Comparison of ENCODE assay signal across 19 cellular contexts in the genomic region with DNA sequence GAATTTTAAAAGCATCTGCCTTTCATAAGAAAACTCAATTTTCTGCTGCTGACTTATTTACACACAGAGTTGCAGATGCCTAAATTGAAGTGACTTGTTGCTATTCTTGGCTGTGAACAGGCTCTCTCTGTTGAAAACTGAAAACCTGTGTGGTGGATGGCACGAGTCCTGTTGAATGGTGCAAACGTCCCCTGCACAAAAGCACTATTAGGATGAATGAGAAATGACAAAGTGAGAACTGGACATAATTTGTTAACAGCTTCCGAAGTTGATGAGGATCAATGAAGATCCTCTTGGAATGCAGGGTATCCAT.
DNase-seq lines count a peak whose midpoint lies in the region; ATAC-seq and TF ChIP-seq lines count a peak whose summit lies in the region.
"Had no signal": no experiment of that assay in that cellular context is flagged by ENCODE, and none has a peak within 500 bp of the region (broad histone marks: within the 10 kb centered on the region; RNA-seq: fewer than 3 reads in every experiment).

No MANE protein-coding gene starts in this region.

- H3K27me3 ChIP-seq in MM.1S (replicated peaks; ENCODE audit: insufficient read depth, low read length) (no peaks in the 10 kb centered on the region), mesenchymal stem cell (ENCODE audit: control insufficient read depth in 1 of 2, insufficient read depth in 1 of 2, low read length in 2 of 2) (no peaks in the 10 kb centered on the region), stomach smooth muscle (ENCODE audit: control insufficient read depth in 1 of 2, insufficient read depth in 2 of 2, low read length in 2 of 2) (no peaks in the 10 kb centered on the region), SJCRH30 (no peaks in the 10 kb centered on the region)

- H3K9me3 ChIP-seq in MM.1S (replicated peaks; ENCODE audit: insufficient read depth, low read length): no peaks in the 10 kb centered on the region
- H3K9me3 ChIP-seq in mesenchymal stem cell (ENCODE audit: control insufficient read depth, low read length): no peaks in the 10 kb centered on the region
- H3K9me3 ChIP-seq in stomach smooth muscle (ENCODE audit: control insufficient read depth in 2 of 2, low read length in 2 of 2): no peaks in the 10 kb centered on the region
- no peaks in the 10 kb centered on the region for H3K9me3 ChIP-seq in SJCRH30 (replicated peaks)
- H3K9me3 ChIP-seq: thoracic aorta had no signal

- DNase-seq in MM.1S (peak; percentile 40), mesenchymal stem cell (no peak), inferior parietal cortex (ENCODE audit: extremely low spot score) (no peak), SJCRH30 (no peak)
- DNase-seq in naive thymus-derived CD8-positive, alpha-beta T cell: no peak
- DNase-seq: activated B cell treated with CpG ODN at 0.5 μM for 24 hours; activated CD4-positive, alpha-beta T cell treated with anti-CD3 and anti-CD28 coated beads, Interleukin-2, amount 50 U/mL, for 48 hours; activated CD8-positive, alpha-beta memory T cell treated with anti-CD3 and anti-CD28 coated beads, Interleukin-2, amount 50 U/mL, for 48 hours; NCI-H2081 treated with DMSO at 0.1 percent for 48 hours; NCI-H345; NCI-H748 treated with DMSO at 0.1 percent for 48 hours; posterior cingulate gyrus; stimulated activated CD4-positive, alpha-beta T cell treated with anti-CD3 and anti-CD28 coated beads, Interleukin-1b, Interleukin-23, amount 100 ng/mL, for 48 hours had no signal

- ATAC-seq in naive thymus-derived CD8-positive, alpha-beta T cell: no peak
- ATAC-seq: activated naive CD4-positive, alpha-beta T cell treated with anti-CD3 and anti-CD28 coated beads, Interleukin-2, amount 50 U/mL, for 72 hours; activated T-helper 17 cell treated with anti-CD3 and anti-CD28 coated beads, Interleukin-2, amount 50 U/mL, for 72 hours; left lobe of liver had no signal

- no peaks in the 10 kb centered on the region for H3K79me2 ChIP-seq in MM.1S (ENCODE audit: low read length)

- no peaks in the 10 kb centered on the region for H3K79me1 ChIP-seq in mesenchymal stem cell (replicated peaks; ENCODE audit: low read length, poor library complexity, severe bottlenecking)

- no peak overlapping the region for H4K8ac ChIP-seq in mesenchymal stem cell (ENCODE audit: low read length)

- peak overlapping the region in 1 of 2 experiments; percentile 48 for H3K18ac ChIP-seq in mesenchymal stem cell (ENCODE audit: low read depth in 1 of 2, low read length in 2 of 2)

- no peak overlapping the region for H2BK15ac ChIP-seq in mesenchymal stem cell (ENCODE audit: low read depth, poor library complexity, severe bottlenecking)

- H3K4me3 ChIP-seq in MM.1S (ENCODE audit: low read length): no peak overlapping the region
- H3K4me3 ChIP-seq in mesenchymal stem cell (ENCODE audit: insufficient read depth in 1 of 2, low read depth in 1 of 2, low read length in 2 of 2): peak overlapping the region in 1 of 2 experiments; percentile 10
- peak overlapping the region in 1 of 2 donors; percentile 17 for H3K4me3 ChIP-seq in stomach smooth muscle (ENCODE audit: low read length in 2 of 2)
- H3K4me3 ChIP-seq in SJCRH30: no peak overlapping the region

- H3K27ac Mint-ChIP-seq in naive thymus-derived CD8-positive, alpha-beta T cell: no peak overlapping the region
- H3K27ac Mint-ChIP-seq: activated B cell treated with CpG ODN at 0.5 μM for 24 hours; activated naive CD4-positive, alpha-beta T cell treated with anti-CD3 and anti-CD28 coated beads, Interleukin-2, amount 50 U/mL, for 72 hours; activated T-helper 17 cell treated with anti-CD3 and anti-CD28 coated beads, Interleukin-2, amount 50 U/mL, for 72 hours had no signal

- no peak overlapping the region for H2BK120ac ChIP-seq in mesenchymal stem cell (ENCODE audit: low read depth, low read length)

- H3K36me3 ChIP-seq in MM.1S (replicated peaks; ENCODE audit: insufficient read depth, low read length): no peaks in the 10 kb centered on the region
- H3K36me3 ChIP-seq in mesenchymal stem cell (ENCODE audit: control insufficient read depth in 1 of 2, insufficient read depth in 2 of 2, low read depth in 1 of 2, low read length in 2 of 2): no peaks in the 10 kb centered on the region
- no peaks in the 10 kb centered on the region for H3K36me3 ChIP-seq in stomach smooth muscle (ENCODE audit: control insufficient read depth in 2 of 2, insufficient read depth in 2 of 2, low read length in 2 of 2)
- H3K36me3 ChIP-seq in SJCRH30: no peaks in the 10 kb centered on the region
- H3K36me3 ChIP-seq: thoracic aorta had no signal

- H3K4me2 ChIP-seq in MM.1S (ENCODE audit: low read depth, low read length) (peak overlapping the region; percentile 56), mesenchymal stem cell (ENCODE audit: low read length, poor library complexity, severe bottlenecking) (no peak overlapping the region)

- H4K20me1 ChIP-seq in MM.1S (ENCODE audit: insufficient read depth, low read length): no peaks in the 10 kb centered on the region

- H3F3A ChIP-seq in MM.1S (ENCODE audit: insufficient read depth, low read length): peaks cover 11% of the 10 kb centered on the region

- H3K9me3 Mint-ChIP-seq in naive thymus-derived CD8-positive, alpha-beta T cell: peaks cover 0 to 7% (median 0%) of the 10 kb centered on the region in 9 donors
- H3K9me3 Mint-ChIP-seq: activated naive CD4-positive, alpha-beta T cell treated with anti-CD3 and anti-CD28 coated beads, Interleukin-2, amount 50 U/mL, for 72 hours; activated T-helper 17 cell treated with anti-CD3 and anti-CD28 coated beads, Interleukin-2, amount 50 U/mL, for 72 hours had no signal

- peaks cover 0 to 4% (median 2%) of the 10 kb centered on the region in 4 donors for H3K4me1 Mint-ChIP-seq in naive thymus-derived CD8-positive, alpha-beta T cell

- peak overlapping the region; percentile 5 for H2AK5ac ChIP-seq in mesenchymal stem cell (ENCODE audit: low read length, severe bottlenecking)

- peaks cover 2 to 7% (median 7%) of the 10 kb centered on the region in 5 donors for H3K27me3 Mint-ChIP-seq in naive thymus-derived CD8-positive, alpha-beta T cell

- no peaks in the 10 kb centered on the region for H3K9me2 ChIP-seq in MM.1S (replicated peaks; ENCODE audit: insufficient read depth, low read length)

- H3K4ac ChIP-seq in mesenchymal stem cell (ENCODE audit: low read depth in 1 of 2, low read length in 2 of 2): peak overlapping the region in 1 of 2 experiments; percentile 42

- TF ChIP-seq CTCF in MM.1S (IDR thresholded peaks at IDR 0.05; ENCODE audit: low read length) (no peak), VCaP (conservative IDR thresholded peaks at IDR 0.05) (no peak)

- H3K27ac ChIP-seq in MM.1S (ENCODE audit: low read length) (peak overlapping the region; percentile 15; the same call in 1 of the 2 replicates), VCaP (peak overlapping the region; percentile 58), mesenchymal stem cell (ENCODE audit: low read length, poor library complexity, severe bottlenecking) (no peak overlapping the region), stomach smooth muscle (ENCODE audit: low read length) (peak overlapping the region; percentile 58), SJCRH30 (no peak overlapping the region)

- H3K4me3 Mint-ChIP-seq in naive thymus-derived CD8-positive, alpha-beta T cell: no peak overlapping the region
- H3K4me3 Mint-ChIP-seq: activated B cell treated with CpG ODN at 0.5 μM for 24 hours; activated T-helper 17 cell treated with anti-CD3 and anti-CD28 coated beads, Interleukin-2, amount 50 U/mL, for 72 hours had no signal

- no peak overlapping the region for H3K23ac ChIP-seq in mesenchymal stem cell (ENCODE audit: low read length in 2 of 2)

- H2AFZ ChIP-seq in MM.1S (ENCODE audit: low read length) (peak overlapping the region; percentile 30; the same call in 1 of the 2 replicates), mesenchymal stem cell (ENCODE audit: low read depth, low read length) (no peak overlapping the region)

- no peak overlapping the region for H2BK5ac ChIP-seq in mesenchymal stem cell (ENCODE audit: low read depth, low read length, poor library complexity, severe bottlenecking)

- H4K91ac ChIP-seq in mesenchymal stem cell (ENCODE audit: low read length): no peak overlapping the region

- no peak overlapping the region for H3K9ac ChIP-seq in MM.1S (ENCODE audit: low read length)
- peak overlapping the region; percentile 15 for H3K9ac ChIP-seq in mesenchymal stem cell (ENCODE audit: low read length)
- no peak overlapping the region for H3K9ac ChIP-seq in stomach smooth muscle (ENCODE audit: low read length in 2 of 2)

- 51% methylated on average over 2 of the region's 3 CpGs for WGBS in mesenchymal stem cell

- H2BK12ac ChIP-seq in mesenchymal stem cell (ENCODE audit: low read length in 2 of 2): peak overlapping the region in 1 of 2 experiments; percentile 45

- no peak overlapping the region for H3K14ac ChIP-seq in mesenchymal stem cell (ENCODE audit: low read length in 2 of 2)

- H3K4me1 ChIP-seq in MM.1S (ENCODE audit: low read length) (peaks cover 41% of the 10 kb centered on the region), mesenchymal stem cell (ENCODE audit: control insufficient read depth, insufficient read depth, low read depth, low read length) (peaks cover 12% of the 10 kb centered on the region), stomach smooth muscle (ENCODE audit: control insufficient read depth, insufficient read depth, low read length) (peaks cover 18% of the 10 kb centered on the region), SJCRH30 (peaks cover 9% of the 10 kb centered on the region; the same call in 1 of the 2 replicates)

- H3K36me3 Mint-ChIP-seq in naive thymus-derived CD8-positive, alpha-beta T cell: no peaks in the 10 kb centered on the region
- H3K36me3 Mint-ChIP-seq: activated naive CD4-positive, alpha-beta T cell treated with anti-CD3 and anti-CD28 coated beads, Interleukin-2, amount 50 U/mL, for 72 hours had no signal

- POLR2A ChIA-PET in naive thymus-derived CD8-positive, alpha-beta T cell (lab: Charles Lee): no interaction called here

Comparison
In these comparisons a context has a peak if more than half of its experiments do, and no peak if none do; other contexts are left out.
1. H3K27ac ChIP-seq: peak in MM.1S (single experiment), VCaP (single experiment) and stomach smooth muscle (single experiment); none in mesenchymal stem cell (single experiment) and SJCRH30 (single experiment).